Comparison of ENCODE assay signal across 1 cellular context in the genomic region with DNA sequence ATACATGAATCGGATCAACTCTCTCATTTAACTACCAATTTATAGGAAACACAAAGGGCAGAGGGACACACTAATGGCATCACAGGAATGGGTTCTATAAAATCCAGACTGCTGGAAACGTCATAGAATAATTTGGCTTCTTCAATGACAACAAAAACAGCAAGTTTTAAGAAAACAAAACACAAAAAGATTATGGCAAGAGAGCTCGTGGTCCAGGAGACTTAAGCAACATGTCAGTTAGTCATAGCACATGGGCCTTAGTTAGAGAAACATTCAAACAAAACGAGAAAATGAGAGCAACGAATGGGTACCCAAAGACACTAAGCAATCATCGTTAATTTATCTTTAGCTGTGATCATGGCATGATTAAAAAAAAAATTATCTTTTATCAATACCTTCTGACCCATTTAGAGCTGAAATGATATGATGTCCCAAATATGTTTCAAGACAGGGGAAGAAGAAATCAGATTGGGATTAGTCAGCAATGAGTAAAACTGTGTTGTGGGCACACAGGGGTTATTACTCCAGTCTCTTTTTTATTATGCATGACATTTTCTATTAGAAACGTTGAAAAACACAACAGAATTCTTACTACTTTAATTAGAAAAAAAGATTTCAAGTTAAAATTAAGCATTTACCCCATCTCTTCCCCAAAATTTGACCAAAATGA.
TF ChIP-seq lines count a peak whose summit lies in the region.

No MANE protein-coding gene starts in this region.

TF ChIP-seq in endothelial cell of umbilical vein, 7 proteins besides CTCF, POLR2A, EP300 and RAD21:
- TF ChIP-seq MYC (IDR thresholded peaks at IDR 0.05; ENCODE audit: low read depth, low read length) (no peak), EZH2 (IDR thresholded peaks at IDR 0.05; ENCODE audit: borderline replicate concordance, low read depth, low read length, severe bottlenecking) (no peak), POLR2AphosphoS5 (IDR thresholded peaks at IDR 0.05; ENCODE audit: insufficient read depth, low read depth, low read length) (no peak), JUN (IDR thresholded peaks at IDR 0.05; ENCODE audit: borderline replicate concordance, insufficient read depth, insufficient read length, low read depth) (no peak), GATA2 (IDR thresholded peaks at IDR 0.05; ENCODE audit: insufficient read depth, insufficient read length, low read depth, low read length) (no peak), FOS (IDR thresholded peaks at IDR 0.05; ENCODE audit: borderline replicate concordance, insufficient read depth, low read length) (no peak)
- TF ChIP-seq, protein P1, sequence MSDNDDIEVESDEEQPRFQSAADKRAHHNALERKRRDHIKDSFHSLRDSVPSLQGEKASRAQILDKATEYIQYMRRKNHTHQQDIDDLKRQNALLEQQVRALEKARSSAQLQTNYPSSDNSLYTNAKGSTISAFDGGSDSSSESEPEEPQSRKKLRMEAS (IDR thresholded peaks at IDR 0.05; ENCODE audit: insufficient read depth, insufficient read length): no peak
